Comparison of ENCODE assay signal across 8 cellular contexts in the genomic region with DNA sequence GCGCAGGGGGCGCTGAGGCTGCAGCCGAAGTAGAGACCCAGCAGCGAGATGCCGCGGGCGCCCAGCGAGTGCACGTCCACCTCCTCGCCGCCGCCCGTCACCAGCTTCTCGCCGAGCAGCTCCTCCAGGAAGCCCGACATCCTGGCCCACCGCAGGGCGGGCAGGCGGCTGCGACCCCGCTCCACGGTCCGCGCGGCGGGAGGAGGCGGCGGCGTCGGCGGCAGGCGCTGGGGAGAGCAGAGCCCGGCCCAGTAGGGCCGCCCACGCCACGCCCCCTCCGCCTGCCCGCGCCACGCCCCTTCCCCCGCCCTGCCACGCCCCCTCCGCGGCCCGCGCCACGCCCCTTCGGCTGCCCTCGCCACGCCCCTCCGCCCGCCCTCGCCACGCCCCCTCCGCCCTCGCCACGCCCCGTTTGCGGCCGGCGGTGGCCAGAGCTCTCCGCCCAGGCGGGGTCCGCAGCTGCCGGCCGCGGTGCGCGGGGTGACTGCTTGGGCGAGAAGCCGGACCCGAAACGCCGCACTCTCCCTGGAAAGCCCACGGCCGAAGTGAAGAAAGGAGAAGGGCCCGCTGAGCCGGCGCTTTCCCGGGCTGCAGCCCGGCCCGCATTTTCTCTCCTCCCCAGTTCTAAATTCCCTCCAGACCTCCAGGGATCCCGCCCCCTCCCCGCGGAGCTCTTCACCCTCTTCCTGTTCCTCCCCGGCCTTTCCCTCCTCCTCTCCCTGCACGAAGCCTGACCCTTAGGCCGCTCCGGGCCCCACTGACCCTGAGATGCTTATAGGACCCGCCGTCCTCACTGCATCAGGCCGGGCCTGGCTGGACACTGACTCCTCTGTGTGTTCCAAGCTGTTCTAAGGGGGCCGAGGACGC. TPM values are rescaled to one million over a fixed set of nuclear protein-coding genes. Genes with fewer than 3 reads are reported as not detected.
DNase-seq lines count a peak whose midpoint lies in the region; ATAC-seq, FAIRE-seq and TF ChIP-seq lines count a peak whose summit lies in the region.

A gene (minus strand): TSS at position 238 of the 867 bp plus-strand sequence.

- dilution Hi-C loops in keratinocyte (cut with MboI; ENCODE audit: extremely low pct_ligation_motif_present, low sequenced_read_pairs) = loop anchor here (25.0 kb wide), 1 partner anchor 192 kb away; a partner anchor contains a TSS

- H3K9me3 ChIP-seq in keratinocyte (ENCODE audit: control insufficient read depth, low read depth, low read length) = no peaks in the 10 kb centered on the region

- H3K4me2 ChIP-seq in keratinocyte (ENCODE audit: control insufficient read depth, extremely low read depth, insufficient read depth, low read depth, low read length) = peak within 1 kb of the TSS; percentile 95

- peaks cover 3% of the 10 kb centered on the region for H3K27me3 ChIP-seq in GM06990 (replicated peaks; ENCODE audit: control insufficient read depth, insufficient read depth, low read length)
- no peaks in the 10 kb centered on the region for H3K27me3 ChIP-seq in keratinocyte (ENCODE audit: control insufficient read depth, extremely low read depth, insufficient read depth, low read length)

- DNase-seq in GM06990 (ENCODE audit: extremely low read depth, insufficient read length) (peak; percentile 73), NCI-H1694 treated with DMSO at 0.1 percent for 48 hours (lab: John Stamatoyannopoulos, UW) (peak; percentile 55), cardiac fibroblast (ENCODE audit: low read depth in 2 of 2) (peak; percentile 70 to 83), keratinocyte (ENCODE audit: low read depth, low spot score) (no peak), KG1 (lab: John Stamatoyannopoulos, UW) (no peak)
- DNase-seq in activated CD4-positive, CD25-positive, alpha-beta regulatory T cell (lab: John Stamatoyannopoulos, UW) = peak; percentile 82 to 95 (median 88)
- DNase-seq in stimulated activated CD4-positive, alpha-beta T cell treated with anti-CD3 and anti-CD28 coated beads, Interleukin-12 subunit alpha, Interleukin-12 subunit beta, amount 100 ng/mL, for 48 hours (ENCODE audit: low read depth in 2 of 3, low spot score in 1 of 3) = peak; percentile 74 to 88 (median 83)

- peak within 1 kb of the TSS; percentile 89 for H3K27ac ChIP-seq in keratinocyte (ENCODE audit: control insufficient read depth, insufficient read depth, low read length)

- peaks cover 5% of the 10 kb centered on the region for H4K20me1 ChIP-seq in keratinocyte (ENCODE audit: control insufficient read depth, extremely low read depth, insufficient read depth, low read length)

- H3K9ac ChIP-seq in keratinocyte (ENCODE audit: control insufficient read depth, extremely low read depth, insufficient read depth, low read length) = peak within 1 kb of the TSS; percentile 92

- H3K4me1 ChIP-seq in keratinocyte (ENCODE audit: control insufficient read depth, extremely low read depth, insufficient read depth, low read length) = peaks cover 35% of the 10 kb centered on the region

- TF ChIP-seq CTCF in GM06990 (IDR thresholded peaks at IDR 0.05; ENCODE audit: insufficient read depth, low read length, poor library complexity, severe bottlenecking) = no peak
- TF ChIP-seq CTCF in cardiac fibroblast (IDR thresholded peaks at IDR 0.05; ENCODE audit: low read depth, low read length) = no peak
- TF ChIP-seq CTCF in keratinocyte (optimal IDR thresholded peaks at IDR 0.05 in 1 of 3, IDR thresholded peaks at IDR 0.05 in 1 of 3, conservative IDR thresholded peaks at IDR 0.05 in 1 of 3; ENCODE audit: extremely low read depth in 1 of 3, insufficient read depth in 2 of 3, low read length in 3 of 3) = peak in 2 of 3 experiments; percentile 32 to 38

- no peak for FAIRE-seq in keratinocyte (lab: Jason Lieb, UNC)

- peak within 1 kb of the TSS; percentile 63 for H2AFZ ChIP-seq in keratinocyte (ENCODE audit: control insufficient read depth, low read length)

- H3K79me2 ChIP-seq in keratinocyte (ENCODE audit: control insufficient read depth, insufficient read depth, low read length) = peaks cover 46% of the 10 kb centered on the region

- H3K9me1 ChIP-seq in keratinocyte (ENCODE audit: control insufficient read depth, extremely low read depth, insufficient read depth, low read length) = no peaks in the 10 kb centered on the region

- ATAC-seq in HG02571 (IDR thresholded peaks at IDR 0.05; ENCODE audit: unreplicated experiment) = peak; percentile 64

- no peaks in the 10 kb centered on the region for H3K36me3 ChIP-seq in GM06990 (ENCODE audit: control insufficient read depth, insufficient read depth, low read length)
- no peaks in the 10 kb centered on the region for H3K36me3 ChIP-seq in keratinocyte (ENCODE audit: control insufficient read depth in 2 of 2, extremely low read depth in 1 of 2, insufficient read depth in 2 of 2, low read length in 2 of 2)

- H3K4me3 ChIP-seq in GM06990 (replicated peaks; ENCODE audit: low read depth, low read length) (peak within 1 kb of the TSS; percentile 56), cardiac fibroblast (replicated peaks in 1 of 2; ENCODE audit: low read depth in 2 of 2, low read length in 2 of 2) (peak within 1 kb of the TSS; percentile 57), keratinocyte (ENCODE audit: control insufficient read depth in 2 of 3, extremely low read depth in 1 of 3, insufficient read depth in 2 of 3, low read depth in 1 of 3, low read length in 3 of 3) (peak within 1 kb of the TSS; percentile 91 to 97 (median 96))

RNA-seq across cellular contexts. Expression of the gene that starts here (rescaled TPM):
- polyA plus RNA-seq in keratinocyte = 90.4 to 99.3 TPM (median 94.4 TPM) in 3 replicates
- polyA plus RNA-seq in keratinocyte (2011; ENCODE audit: low read depth) = 28.0 TPM
- polyA plus RNA-seq in keratinocyte (2011; cell fraction: cytosol; rRNA removed) = 105 and 138 TPM in 2 replicates
- 102 and 138 TPM in 2 replicates for polyA plus RNA-seq in keratinocyte (2011; cell fraction: nucleus; rRNA removed)
- polyA plus RNA-seq in keratinocyte (2012; ENCODE audit: low replicate concordance) = 68.0 and 95.5 TPM in 2 replicates
- 119 to 243 TPM (median 131 TPM) in 3 replicates for polyA minus RNA-seq in keratinocyte
- polyA minus RNA-seq in keratinocyte (2011; cell fraction: cytosol; rRNA and poly(A)+ RNA removed) = 140 TPM
- polyA minus RNA-seq in keratinocyte (2011; cell fraction: nucleus; rRNA and poly(A)+ RNA removed) = 67.5 and 81.9 TPM in 2 replicates

Comparison
In these comparisons a context has a peak if more than half of its experiments do, and no peak if none do; other contexts are left out.
1. DNase-seq: peak in GM06990 (single experiment), NCI-H1694 treated with DMSO at 0.1 percent for 48 hours (single experiment), activated CD4-positive, CD25-positive, alpha-beta regulatory T cell (4 of 4), cardiac fibroblast (2 of 2) and stimulated activated CD4-positive, alpha-beta T cell treated with anti-CD3 and anti-CD28 coated beads, Interleukin-12 subunit alpha, Interleukin-12 subunit beta, amount 100 ng/mL, for 48 hours (3 of 3); none in keratinocyte (single experiment) and KG1 (single experiment).
2. CTCF ChIP-seq: peak in keratinocyte (2 of 3); none in GM06990 (single experiment) and cardiac fibroblast (single experiment).
3. Peak in every context shown above with its lines, with median percentiles within 50 percentile points of each other: H3K4me3 ChIP-seq.